Comparison of ENCODE assay signal across 11 cellular contexts in the genomic region with DNA sequence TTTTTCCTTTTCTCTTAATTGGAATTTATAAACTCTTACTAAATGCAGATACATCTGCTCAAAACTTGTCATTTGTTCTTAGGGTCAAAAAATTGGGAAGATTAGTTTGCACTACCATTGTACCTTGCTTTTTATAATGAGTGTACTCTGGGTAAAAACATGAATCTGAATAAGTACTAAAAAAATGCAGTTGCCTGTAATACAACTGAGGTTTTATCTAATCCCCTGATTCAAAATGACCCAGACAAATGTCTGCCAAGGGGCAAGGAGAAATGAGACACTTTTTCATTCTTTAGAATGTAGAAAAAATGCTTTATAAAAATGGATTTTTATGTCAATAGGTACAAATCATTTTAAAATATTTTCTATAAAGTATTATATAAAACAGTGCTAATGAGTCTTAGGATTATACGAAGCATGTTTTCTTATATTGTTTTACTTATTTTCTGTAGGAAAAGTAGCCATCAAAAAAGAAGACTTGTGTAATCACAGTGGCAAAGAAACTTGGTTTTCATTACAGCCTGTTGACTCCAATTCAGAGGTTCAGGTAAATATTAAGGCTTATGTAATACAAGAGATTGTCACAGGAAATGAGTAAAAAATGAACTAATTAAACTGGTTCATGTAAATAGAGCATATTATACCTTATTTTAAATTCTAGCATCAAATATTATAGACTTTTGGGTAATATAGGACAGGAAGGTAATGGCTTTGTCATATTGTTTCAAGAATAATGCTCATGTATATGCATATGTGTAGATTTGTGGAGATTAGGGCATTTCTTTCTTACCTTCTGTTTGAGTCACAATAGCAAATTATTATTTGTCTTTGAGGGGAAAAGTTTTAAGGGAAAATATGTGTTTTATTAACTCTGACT. TPM values are rescaled to one million over a fixed set of nuclear protein-coding genes. Genes with fewer than 3 reads are reported as not detected.
DNase-seq lines count a peak whose midpoint lies in the region; ATAC-seq, FAIRE-seq and TF ChIP-seq lines count a peak whose summit lies in the region.
"Had no signal": no experiment of that assay in that cellular context is flagged by ENCODE, and none has a peak within 500 bp of the region (broad histone marks: within the 10 kb centered on the region; RNA-seq: fewer than 3 reads in every experiment).

No MANE protein-coding gene starts in this region.

- H3K27ac Mint-ChIP-seq in activated CD4-positive, alpha-beta T cell treated with anti-CD3 and anti-CD28 coated beads, Interleukin-2, amount 10 ng/mL, durations not matched to agents 24 days and 14 days, result peak overlapping the region; percentile 61
- peak overlapping the region; percentile 77 for H3K27ac Mint-ChIP-seq in activated T-helper 1 cell treated with anti-CD3 and anti-CD28 coated beads, Interleukin-12 subunit alpha, Interleukin-12 subunit beta, Interleukin-2, Interleukin-4 antibody, amounts not matched to agents 30 ng/mL and 10 ng/mL and 1 ng/mL, durations not matched to agents 14 hours and 24 hours and 36 hours
- peak overlapping the region; percentile 78 to 96 for H3K27ac Mint-ChIP-seq in stimulated activated naive CD8-positive, alpha-beta T cell treated with anti-CD3 and anti-CD28 coated beads, Interleukin-15, amount 100 ng/mL, for 72 hours

- peak; percentile 71 for ATAC-seq in stimulated activated naive CD8-positive, alpha-beta T cell treated with anti-CD3 and anti-CD28 coated beads, Interleukin-15, amount 100 ng/mL, for 72 hours

- TF ChIP-seq CTCF in kidney (IDR thresholded peaks at IDR 0.05; ENCODE audit: borderline replicate concordance, extremely low read depth, insufficient read depth), result no peak

- no peak for FAIRE-seq in kidney (lab: Jason Lieb, UNC)
- FAIRE-seq: colon had no signal

- H3K9ac ChIP-seq in kidney (ENCODE audit: low read length in 2 of 2), result no peak overlapping the region

- H3K4me1 Mint-ChIP-seq in activated CD4-positive, alpha-beta T cell treated with anti-CD3 and anti-CD28 coated beads, Interleukin-2, amount 10 ng/mL, durations not matched to agents 24 days and 14 days, result peaks cover 40% of the 10 kb centered on the region
- peaks cover 59% of the 10 kb centered on the region for H3K4me1 Mint-ChIP-seq in activated T-helper 1 cell treated with anti-CD3 and anti-CD28 coated beads, Interleukin-12 subunit alpha, Interleukin-12 subunit beta, Interleukin-2, Interleukin-4 antibody, amounts not matched to agents 30 ng/mL and 10 ng/mL and 1 ng/mL, durations not matched to agents 14 hours and 24 hours and 36 hours (ENCODE audit: low read depth)
- H3K4me1 Mint-ChIP-seq in stimulated activated naive CD8-positive, alpha-beta T cell treated with anti-CD3 and anti-CD28 coated beads, Interleukin-15, amount 100 ng/mL, for 72 hours, result peaks cover 72% of the 10 kb centered on the region

- H3K27me3 Mint-ChIP-seq in activated CD4-positive, alpha-beta T cell treated with anti-CD3 and anti-CD28 coated beads, Interleukin-2, amount 10 ng/mL, durations not matched to agents 24 days and 14 days, result no peaks in the 10 kb centered on the region
- H3K27me3 Mint-ChIP-seq in activated T-helper 1 cell treated with anti-CD3 and anti-CD28 coated beads, Interleukin-12 subunit alpha, Interleukin-12 subunit beta, Interleukin-2, Interleukin-4 antibody, amounts not matched to agents 30 ng/mL and 10 ng/mL and 1 ng/mL, durations not matched to agents 14 hours and 24 hours and 36 hours (ENCODE audit: insufficient read depth), result no peaks in the 10 kb centered on the region
- H3K27me3 Mint-ChIP-seq in stimulated activated naive CD8-positive, alpha-beta T cell treated with anti-CD3 and anti-CD28 coated beads, Interleukin-15, amount 100 ng/mL, for 72 hours, result no peaks in the 10 kb centered on the region

- H3K9me3 ChIP-seq in kidney (ENCODE audit: control insufficient read depth in 1 of 2, low read length in 2 of 2), result no peaks in the 10 kb centered on the region
- H3K9me3 ChIP-seq: Peyer's patch had no signal

- H3K36me3 ChIP-seq in kidney (ENCODE audit: control insufficient read depth in 1 of 2, insufficient read depth in 2 of 2, low read length in 2 of 2), result no peaks in the 10 kb centered on the region
- H3K36me3 ChIP-seq: Peyer's patch had no signal

- H3K9me3 Mint-ChIP-seq in activated CD4-positive, alpha-beta T cell treated with anti-CD3 and anti-CD28 coated beads, Interleukin-2, amount 10 ng/mL, durations not matched to agents 24 days and 14 days, result no peaks in the 10 kb centered on the region
- peaks cover 7% of the 10 kb centered on the region for H3K9me3 Mint-ChIP-seq in activated T-helper 1 cell treated with anti-CD3 and anti-CD28 coated beads, Interleukin-12 subunit alpha, Interleukin-12 subunit beta, Interleukin-2, Interleukin-4 antibody, amounts not matched to agents 30 ng/mL and 10 ng/mL and 1 ng/mL, durations not matched to agents 14 hours and 24 hours and 36 hours
- no peaks in the 10 kb centered on the region for H3K9me3 Mint-ChIP-seq in stimulated activated naive CD8-positive, alpha-beta T cell treated with anti-CD3 and anti-CD28 coated beads, Interleukin-15, amount 100 ng/mL, for 72 hours

- no peak overlapping the region for H3K4me3 ChIP-seq in kidney (ENCODE audit: low read length in 2 of 2)
- H3K4me3 ChIP-seq: Peyer's patch had no signal

- DNase-seq in activated CD4-positive, alpha-beta T cell treated with anti-CD3 and anti-CD28 coated beads, Interleukin-2, amount 10 ng/mL, durations not matched to agents 24 days and 14 days, result no peak
- no peak for DNase-seq in activated CD4-positive, alpha-beta T cell treated with anti-CD3 and anti-CD28 coated beads, Interleukin-2, amount 50 U/mL, for 48 hours
- DNase-seq in activated T-helper 1 cell treated with anti-CD3 and anti-CD28 coated beads, Interleukin-12 subunit alpha, Interleukin-12 subunit beta, Interleukin-2, Interleukin-4 antibody, amounts not matched to agents 30 ng/mL and 10 ng/mL and 1 ng/mL, durations not matched to agents 14 hours and 24 hours and 36 hours (ENCODE audit: low spot score), result no peak
- DNase-seq in iris pigment epithelial cell (ENCODE audit: low read depth) (peak; percentile 52), kidney (no peak), NCI-H1694 treated with DMSO at 0.1 percent for 48 hours (lab: John Stamatoyannopoulos, UW) (no peak), NCI-H146 treated with DMSO at 0.1 percent for 48 hours (lab: John Stamatoyannopoulos, UW; ENCODE audit: unreplicated experiment) (no peak)
- no peak for DNase-seq in stimulated activated naive CD8-positive, alpha-beta T cell treated with anti-CD3 and anti-CD28 coated beads, Interleukin-15, amount 100 ng/mL, for 72 hours
- DNase-seq: NCI-H2029 treated with DMSO at 0.1 percent for 48 hours had no signal

- peak overlapping the region; percentile 18 for H3K4me3 Mint-ChIP-seq in activated CD4-positive, alpha-beta T cell treated with anti-CD3 and anti-CD28 coated beads, Interleukin-2, amount 10 ng/mL, durations not matched to agents 24 days and 14 days
- peak overlapping the region; percentile 27 for H3K4me3 Mint-ChIP-seq in activated T-helper 1 cell treated with anti-CD3 and anti-CD28 coated beads, Interleukin-12 subunit alpha, Interleukin-12 subunit beta, Interleukin-2, Interleukin-4 antibody, amounts not matched to agents 30 ng/mL and 10 ng/mL and 1 ng/mL, durations not matched to agents 14 hours and 24 hours and 36 hours
- peak overlapping the region; percentile 63 to 66 for H3K4me3 Mint-ChIP-seq in stimulated activated naive CD8-positive, alpha-beta T cell treated with anti-CD3 and anti-CD28 coated beads, Interleukin-15, amount 100 ng/mL, for 72 hours

- H3K36me3 Mint-ChIP-seq in activated CD4-positive, alpha-beta T cell treated with anti-CD3 and anti-CD28 coated beads, Interleukin-2, amount 10 ng/mL, durations not matched to agents 24 days and 14 days (ENCODE audit: low read depth), result peaks cover 39% of the 10 kb centered on the region
- peaks cover 29% of the 10 kb centered on the region for H3K36me3 Mint-ChIP-seq in activated T-helper 1 cell treated with anti-CD3 and anti-CD28 coated beads, Interleukin-12 subunit alpha, Interleukin-12 subunit beta, Interleukin-2, Interleukin-4 antibody, amounts not matched to agents 30 ng/mL and 10 ng/mL and 1 ng/mL, durations not matched to agents 14 hours and 24 hours and 36 hours (ENCODE audit: low read depth)

- H3K27ac ChIP-seq in kidney (ENCODE audit: low read depth in 2 of 2, low read length in 2 of 2), result no peak overlapping the region

- no peaks in the 10 kb centered on the region for H3K4me1 ChIP-seq in kidney (ENCODE audit: control insufficient read depth in 1 of 2, insufficient read depth in 1 of 2, low read depth in 1 of 2, low read length in 2 of 2)
- H3K4me1 ChIP-seq: Peyer's patch had no signal

- intact Hi-C loops in activated CD4-positive, alpha-beta T cell treated with anti-CD3 and anti-CD28 coated beads, Interleukin-2, amount 10 ng/mL, durations not matched to agents 24 days and 14 days (cut with micrococcal nuclease), result loop anchor here (1.0 kb wide), 4 partner anchors 13 to 43 kb away; no protein-coding TSS in a partner anchor
- intact Hi-C loops in activated T-helper 1 cell treated with anti-CD3 and anti-CD28 coated beads, Interleukin-12 subunit alpha, Interleukin-12 subunit beta, Interleukin-2, Interleukin-4 antibody, amounts not matched to agents 30 ng/mL and 10 ng/mL and 1 ng/mL, durations not matched to agents 14 hours and 24 hours and 36 hours (cut with micrococcal nuclease), result loop anchor here (1.0 to 2.0 kb wide), 5 partner anchors 13 to 42 kb away; partner anchors contain the start of gene RASA2
- intact Hi-C loops in kidney (cut with DNase I), result no loop called here

RNA-seq across cellular contexts. Expression of gene RASA2, which starts 42.7 kb away (rescaled TPM):
- 28.0 and 30.2 TPM in 2 replicates for total RNA-seq in activated CD4-positive, alpha-beta T cell treated with anti-CD3 and anti-CD28 coated beads, Interleukin-2, amount 10 ng/mL, durations not matched to agents 24 days and 14 days
- 37.7 and 39.2 TPM in 2 replicates for total RNA-seq in activated T-helper 1 cell treated with anti-CD3 and anti-CD28 coated beads, Interleukin-12 subunit alpha, Interleukin-12 subunit beta, Interleukin-2, Interleukin-4 antibody, amounts not matched to agents 30 ng/mL and 10 ng/mL and 1 ng/mL, durations not matched to agents 14 hours and 24 hours and 36 hours
- 29.8 TPM for total RNA-seq in kidney
- polyA plus RNA-seq in kidney (ENCODE audit: insufficient read depth, low read depth, low replicate concordance), result 2.2 TPM
